In the genomic region with DNA sequence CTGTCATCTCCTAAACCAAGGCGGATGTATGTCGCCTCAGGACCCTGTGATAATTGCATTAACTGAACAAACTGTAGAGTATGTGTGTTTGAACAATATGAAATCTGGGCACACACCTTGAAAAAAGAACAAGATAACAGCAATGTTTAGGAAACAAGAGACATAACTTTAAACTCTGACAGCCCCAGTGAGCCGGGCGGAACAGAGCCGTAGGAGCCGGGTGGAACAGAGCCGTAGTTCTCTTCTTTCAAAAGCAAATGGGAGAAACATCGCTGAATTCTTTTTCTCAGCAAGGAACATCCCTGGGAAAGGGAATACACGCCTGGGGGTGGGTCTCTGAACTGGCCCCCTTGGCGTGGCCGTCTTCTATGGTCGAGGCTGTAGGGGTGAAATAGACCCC, we compare ENCODE assay signal across 19 cellular contexts.
"Had no signal": no experiment of that assay in that cellular context is flagged by ENCODE, and none has a peak within 500 bp of the region (broad histone marks: within the 10 kb centered on the region; RNA-seq: fewer than 3 reads in every experiment).

No MANE protein-coding gene starts in this region.

- H3K27ac Mint-ChIP-seq: activated naive CD4-positive, alpha-beta T cell treated with anti-CD3 and anti-CD28 coated beads, Interleukin-2, amount 50 U/mL, for 72 hours; mesothelial cell of epicardium; stimulated activated memory B cell treated with anti-CD40 and anti-IgM and Interleukin-4, amounts not matched to agents 10 μg/mL and 1 μg/mL and 100 μg/mL, for 72 hours had no signal

- H3K36me3 ChIP-seq: gastrocnemius medialis, right atrium auricular region, upper lobe of right lung had no signal

- H3K9me3 ChIP-seq: body of pancreas, gastrocnemius medialis, right atrium auricular region, upper lobe of right lung had no signal

- H3K9me3 Mint-ChIP-seq: central memory CD8-positive, alpha-beta T cell; mesothelial cell of epicardium had no signal

- H3K4me3 Mint-ChIP-seq: central memory CD8-positive, alpha-beta T cell had no signal

- H3K4me1 ChIP-seq: body of pancreas, gastrocnemius medialis, right atrium auricular region, upper lobe of right lung had no signal

- H3K4me3 ChIP-seq: body of pancreas, gastrocnemius medialis, right atrium auricular region, skin epidermis, upper lobe of right lung had no signal

- H3K27ac ChIP-seq: body of pancreas, epithelial cell of prostate, gastrocnemius medialis, right atrium auricular region, skin epidermis, upper lobe of right lung had no signal

- H3K36me3 Mint-ChIP-seq: mesothelial cell of epicardium; stimulated activated memory B cell treated with anti-CD40 and anti-IgM and Interleukin-4, amounts not matched to agents 10 μg/mL and 1 μg/mL and 100 μg/mL, for 72 hours had no signal

- H3K27me3 ChIP-seq: body of pancreas, gastrocnemius medialis, right atrium auricular region, upper lobe of right lung had no signal

- DNase-seq: activated CD4-positive, alpha-beta T cell treated with anti-CD3 and anti-CD28 coated beads, Interleukin-2, amount 50 U/mL, for 4 hours; activated effector memory CD4-positive, alpha-beta T cell treated with anti-CD3 and anti-CD28 coated beads, Interleukin-2, amount 50 U/mL, for 16 hours; activated T-cell treated with anti-CD3 and anti-CD28 coated beads, Interleukin-2, amount 50 U/mL, for 1 hour; amniotic stem cell; body of pancreas; cortex of kidney; effector CD8-positive, alpha-beta T cell; gastrocnemius medialis; kidney glomerular epithelial cell; substantia nigra; upper lobe of right lung had no signal

- ATAC-seq: activated CD4-positive, CD25-positive, alpha-beta regulatory T cell treated with anti-CD3 and anti-CD28 coated beads, Interleukin-2, amount 50 U/mL, for 24 hours; activated naive CD4-positive, alpha-beta T cell treated with anti-CD3 and anti-CD28 coated beads, Interleukin-2, amount 50 U/mL, for 72 hours; body of pancreas; gastrocnemius medialis; stimulated activated memory B cell treated with anti-CD40 and anti-IgM and Interleukin-4, amounts not matched to agents 10 μg/mL and 1 μg/mL and 100 μg/mL, for 72 hours; upper lobe of right lung had no signal
